ENCODE assay signal across 7 cellular contexts in the genomic region with DNA sequence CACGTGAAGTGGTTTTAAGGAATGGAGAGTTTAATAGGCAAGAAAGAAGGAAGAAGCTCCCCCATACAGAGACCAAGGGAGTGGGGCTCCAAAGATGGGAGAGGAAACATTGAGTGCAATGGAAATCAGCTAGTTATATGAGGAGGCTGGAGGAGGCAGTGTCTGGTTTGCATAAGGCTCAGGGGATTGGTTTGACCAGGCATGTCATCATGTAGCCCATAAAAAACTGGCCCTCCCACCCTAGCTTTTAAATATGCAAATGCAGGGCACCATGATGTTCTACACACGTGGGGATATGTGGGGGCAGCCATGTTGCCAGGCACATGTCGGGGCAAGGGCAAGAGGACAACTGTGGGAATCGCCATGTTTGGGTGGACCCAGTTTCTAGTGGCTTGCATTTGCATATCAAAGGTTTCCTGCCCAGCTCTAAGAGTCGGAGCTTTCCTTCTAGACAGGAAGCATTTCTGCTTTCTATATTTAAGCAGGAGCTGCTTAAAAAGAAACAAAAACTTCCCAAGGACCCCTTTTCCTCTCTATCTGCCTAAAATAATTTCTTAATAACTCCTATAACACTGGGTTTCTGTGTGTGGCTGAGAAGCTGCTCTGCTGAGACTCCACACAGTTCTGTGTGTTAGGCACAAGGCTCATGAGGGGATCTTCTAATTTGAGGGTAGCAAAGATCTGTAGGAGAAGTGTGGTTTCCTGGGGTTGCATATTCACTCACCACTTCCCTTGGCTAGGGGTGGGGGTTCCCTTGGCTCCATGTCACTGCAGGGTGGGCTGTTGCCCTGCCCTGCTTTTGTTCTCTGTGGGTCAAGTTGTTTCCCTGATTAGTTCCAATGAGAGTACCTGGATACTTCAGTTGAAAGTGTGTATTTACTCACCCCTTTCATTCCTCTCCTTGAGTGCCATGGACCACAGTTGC.
DNase-seq lines count a peak whose midpoint lies in the region; ATAC-seq lines count a peak whose summit lies in the region.

No MANE protein-coding gene starts in this region.

- H3K4me1 Mint-ChIP-seq in activated CD4-positive, alpha-beta memory T cell treated with anti-CD3 and anti-CD28 coated beads for 36 hours (ENCODE audit: low read depth): peaks cover 41% of the 10 kb centered on the region

- no peak overlapping the region for H3K4me3 Mint-ChIP-seq in activated CD4-positive, alpha-beta memory T cell treated with anti-CD3 and anti-CD28 coated beads for 36 hours

- H3K27me3 Mint-ChIP-seq in activated CD4-positive, alpha-beta memory T cell treated with anti-CD3 and anti-CD28 coated beads for 36 hours: no peaks in the 10 kb centered on the region

- peak; percentile 82 for ATAC-seq in GM19395 (IDR thresholded peaks at IDR 0.05; ENCODE audit: unreplicated experiment)
- peak; percentile 77 for ATAC-seq in HG03565 (IDR thresholded peaks at IDR 0.05; ENCODE audit: unreplicated experiment)
- ATAC-seq in HG03521 (IDR thresholded peaks at IDR 0.05; ENCODE audit: unreplicated experiment): no peak

- DNase-seq in activated CD4-positive, alpha-beta memory T cell treated with anti-CD3 and anti-CD28 coated beads for 36 hours: peak; percentile 60
- DNase-seq in stimulated activated CD8-positive, alpha-beta memory T cell treated with anti-CD3 and anti-CD28 coated beads, Interleukin-4, amount 100 ng/mL, for 24 hours (ENCODE audit: low read depth): peak; percentile 25
- DNase-seq in A172 (ENCODE audit: low spot score) (no peak), NCI-H2171 treated with DMSO at 0.1 percent for 48 hours (lab: John Stamatoyannopoulos, UW) (no peak)

- no peaks in the 10 kb centered on the region for H3K36me3 Mint-ChIP-seq in activated CD4-positive, alpha-beta memory T cell treated with anti-CD3 and anti-CD28 coated beads for 36 hours

- intact Hi-C loops in activated CD4-positive, alpha-beta memory T cell treated with anti-CD3 and anti-CD28 coated beads for 36 hours (cut with micrococcal nuclease): loop anchor here (1.0 kb wide), 2 partner anchors 60 to 331 kb away; no protein-coding TSS in a partner anchor

- peaks cover 3% of the 10 kb centered on the region for H3K9me3 Mint-ChIP-seq in activated CD4-positive, alpha-beta memory T cell treated with anti-CD3 and anti-CD28 coated beads for 36 hours

- H3K27ac Mint-ChIP-seq in activated CD4-positive, alpha-beta memory T cell treated with anti-CD3 and anti-CD28 coated beads for 36 hours: peak overlapping the region; percentile 72

- POLR2A ChIA-PET in activated CD4-positive, alpha-beta memory T cell treated with anti-CD3 and anti-CD28 coated beads for 36 hours (lab: Charles Lee): interaction anchor here (0.6 kb wide), 1 partner anchor 953 kb away, joined by 3 read pairs; no protein-coding TSS in a partner anchor

- CTCF ChIA-PET in activated CD4-positive, alpha-beta memory T cell treated with anti-CD3 and anti-CD28 coated beads for 36 hours (lab: Charles Lee): no interaction called here

Comparison
In these comparisons a context has a peak if more than half of its experiments do, and no peak if none do; other contexts are left out.
1. DNase-seq: peak in activated CD4-positive, alpha-beta memory T cell treated with anti-CD3 and anti-CD28 coated beads for 36 hours (single experiment) and stimulated activated CD8-positive, alpha-beta memory T cell treated with anti-CD3 and anti-CD28 coated beads, Interleukin-4, amount 100 ng/mL, for 24 hours (single experiment); none in A172 (single experiment) and NCI-H2171 treated with DMSO at 0.1 percent for 48 hours (single experiment).